Comparison of ENCODE assay signal across 8 cellular contexts in the genomic region with DNA sequence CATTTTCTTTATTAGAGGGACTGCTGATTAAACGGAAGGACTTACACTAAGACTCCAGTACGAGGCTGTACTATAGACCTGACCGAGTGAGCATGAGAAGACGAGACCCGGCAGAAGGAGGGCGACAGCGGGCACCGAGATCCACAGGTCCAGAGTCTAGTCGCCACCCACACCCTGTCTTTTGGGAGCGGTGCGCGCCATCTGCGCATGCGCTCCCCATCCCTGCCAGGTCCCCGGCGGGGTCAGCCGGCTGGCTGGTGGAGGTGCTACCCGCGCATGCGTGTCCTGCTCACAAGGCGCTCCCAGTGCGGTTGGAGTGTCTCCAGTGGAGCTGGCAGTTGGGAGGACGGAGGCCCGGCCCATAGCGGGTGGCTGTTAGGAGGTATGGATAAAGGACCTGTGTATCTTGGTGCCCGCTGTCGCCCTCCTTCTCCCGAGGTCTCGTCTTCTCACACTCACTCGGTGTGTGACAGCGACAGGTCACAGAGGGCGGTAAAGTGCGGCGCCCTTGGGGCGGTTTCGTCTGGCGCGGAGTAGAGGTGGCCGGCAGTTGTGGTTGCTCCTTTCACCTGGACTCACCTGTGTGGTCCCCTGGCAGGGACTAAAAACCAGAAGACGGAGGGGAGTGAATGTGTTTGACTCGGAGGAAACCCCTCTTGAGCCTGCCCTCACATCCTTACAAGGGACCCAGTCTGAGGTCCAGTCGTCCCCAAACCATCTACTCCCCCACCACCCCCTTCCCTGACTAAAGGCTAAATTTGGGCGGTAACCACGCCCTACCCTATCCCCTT. TPM values are rescaled to one million over a fixed set of nuclear protein-coding genes. Genes with fewer than 3 reads are reported as not detected.
DNase-seq lines count a peak whose midpoint lies in the region; ATAC-seq and TF ChIP-seq lines count a peak whose summit lies in the region.

No MANE protein-coding gene starts in this region.

- TF ChIP-seq CTCF in type B pancreatic cell (conservative IDR thresholded peaks at IDR 0.05) = no peak

- H3K27ac Mint-ChIP-seq in activated naive CD8-positive, alpha-beta T cell treated with anti-CD3 and anti-CD28 coated beads, Interleukin-2, amount 10 ng/mL, durations not matched to agents 7 days and 5 days = peak overlapping the region; percentile 67
- H3K27ac Mint-ChIP-seq in type B pancreatic cell = no peak overlapping the region

- peak overlapping the region; percentile 86 for H3K4me3 Mint-ChIP-seq in activated naive CD8-positive, alpha-beta T cell treated with anti-CD3 and anti-CD28 coated beads, Interleukin-2, amount 10 ng/mL, durations not matched to agents 7 days and 5 days
- peak overlapping the region; percentile 82 for H3K4me3 Mint-ChIP-seq in type B pancreatic cell

- POLR2A ChIA-PET in activated naive CD8-positive, alpha-beta T cell treated with anti-CD3 and anti-CD28 coated beads, Interleukin-2, amount 10 ng/mL, durations not matched to agents 7 days and 5 days (lab: Charles Lee) = no interaction called here

- DNase-seq in DMS53 treated with DMSO at 0.1 percent for 48 hours (lab: John Stamatoyannopoulos, UW; ENCODE audit: unreplicated experiment) = peak; percentile 85
- DNase-seq in H7 = peak; percentile 98
- peak; percentile 73 for DNase-seq in MV-4-11 (lab: John Stamatoyannopoulos, UW)
- DNase-seq in activated naive CD8-positive, alpha-beta T cell treated with anti-CD3 and anti-CD28 coated beads, Interleukin-2, amount 10 ng/mL, durations not matched to agents 7 days and 5 days = peak; percentile 82
- peak; percentile 89 for DNase-seq in cardiac septum (ENCODE audit: low spot score)
- peak; percentile 55 for DNase-seq in pons (ENCODE audit: low spot score)
- peak; percentile 84 for DNase-seq in type B pancreatic cell (ENCODE audit: extremely low spot score, unreplicated experiment)

- peaks cover 12% of the 10 kb centered on the region for H3K4me1 Mint-ChIP-seq in activated naive CD8-positive, alpha-beta T cell treated with anti-CD3 and anti-CD28 coated beads, Interleukin-2, amount 10 ng/mL, durations not matched to agents 7 days and 5 days
- no peaks in the 10 kb centered on the region for H3K4me1 Mint-ChIP-seq in type B pancreatic cell (ENCODE audit: unreplicated experiment)

- H3K27me3 Mint-ChIP-seq in activated naive CD8-positive, alpha-beta T cell treated with anti-CD3 and anti-CD28 coated beads, Interleukin-2, amount 10 ng/mL, durations not matched to agents 7 days and 5 days = no peaks in the 10 kb centered on the region
- peaks cover 15% of the 10 kb centered on the region for H3K27me3 Mint-ChIP-seq in type B pancreatic cell

- H3K9me3 Mint-ChIP-seq in activated naive CD8-positive, alpha-beta T cell treated with anti-CD3 and anti-CD28 coated beads, Interleukin-2, amount 10 ng/mL, durations not matched to agents 7 days and 5 days = no peaks in the 10 kb centered on the region
- no peaks in the 10 kb centered on the region for H3K9me3 Mint-ChIP-seq in type B pancreatic cell

- no peaks in the 10 kb centered on the region for H3K36me3 Mint-ChIP-seq in activated naive CD8-positive, alpha-beta T cell treated with anti-CD3 and anti-CD28 coated beads, Interleukin-2, amount 10 ng/mL, durations not matched to agents 7 days and 5 days
- H3K36me3 Mint-ChIP-seq in type B pancreatic cell = no peaks in the 10 kb centered on the region

- no peaks in the 10 kb centered on the region for H3K36me3 ChIP-seq in H7 (replicated peaks; ENCODE audit: control insufficient read depth, insufficient read depth, low read length)

- peaks cover 12% of the 10 kb centered on the region for H3K27me3 ChIP-seq in H7 (ENCODE audit: control insufficient read depth, insufficient read depth, low read length)

- intact Hi-C loops in cardiac septum (cut with DNase I) = no loop called here

- peak; percentile 90 for ATAC-seq in SK-N-SH treated with all-trans-retinoic acid at 6 μM for 48 hours
- peak; percentile 86 for ATAC-seq in activated naive CD8-positive, alpha-beta T cell treated with anti-CD3 and anti-CD28 coated beads, Interleukin-2, amount 10 ng/mL, durations not matched to agents 7 days and 5 days (ENCODE audit: low read depth)

- H3K4me3 ChIP-seq in H7 (ENCODE audit: insufficient read depth, low read depth, low read length) = peak overlapping the region; percentile 45

TF ChIP-seq in SK-N-SH treated with all-trans-retinoic acid at 6 μM for 48 hours, 23 proteins besides CTCF, POLR2A, EP300 and RAD21:
- TF ChIP-seq CSDC2 (CRISPR knock-in tag; IDR thresholded peaks at IDR 0.05) (no peak), PPARA (CRISPR knock-in tag; IDR thresholded peaks at IDR 0.05; ENCODE audit: borderline replicate concordance) (no peak), OSR1 (CRISPR knock-in tag; IDR thresholded peaks at IDR 0.05) (no peak), ZNF8 (CRISPR knock-in tag; IDR thresholded peaks at IDR 0.05) (no peak), GLIS3 (CRISPR knock-in tag; IDR thresholded peaks at IDR 0.05) (no peak)
- TF ChIP-seq, protein P1, sequence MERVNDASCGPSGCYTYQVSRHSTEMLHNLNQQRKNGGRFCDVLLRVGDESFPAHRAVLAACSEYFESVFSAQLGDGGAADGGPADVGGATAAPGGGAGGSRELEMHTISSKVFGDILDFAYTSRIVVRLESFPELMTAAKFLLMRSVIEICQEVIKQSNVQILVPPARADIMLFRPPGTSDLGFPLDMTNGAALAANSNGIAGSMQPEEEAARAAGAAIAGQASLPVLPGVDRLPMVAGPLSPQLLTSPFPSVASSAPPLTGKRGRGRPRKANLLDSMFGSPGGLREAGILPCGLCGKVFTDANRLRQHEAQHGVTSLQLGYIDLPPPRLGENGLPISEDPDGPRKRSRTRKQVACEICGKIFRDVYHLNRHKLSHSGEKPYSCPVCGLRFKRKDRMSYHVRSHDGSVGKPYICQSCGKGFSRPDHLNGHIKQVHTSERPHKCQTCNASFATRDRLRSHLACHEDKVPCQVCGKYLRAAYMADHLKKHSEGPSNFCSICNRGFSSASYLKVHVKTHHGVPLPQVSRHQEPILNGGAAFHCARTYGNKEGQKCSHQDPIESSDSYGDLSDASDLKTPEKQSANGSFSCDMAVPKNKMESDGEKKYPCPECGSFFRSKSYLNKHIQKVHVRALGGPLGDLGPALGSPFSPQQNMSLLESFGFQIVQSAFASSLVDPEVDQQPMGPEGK (CRISPR knock-in tag; IDR thresholded peaks at IDR 0.05; ENCODE audit: borderline replicate concordance) = no peak
- TF ChIP-seq, protein P2, sequence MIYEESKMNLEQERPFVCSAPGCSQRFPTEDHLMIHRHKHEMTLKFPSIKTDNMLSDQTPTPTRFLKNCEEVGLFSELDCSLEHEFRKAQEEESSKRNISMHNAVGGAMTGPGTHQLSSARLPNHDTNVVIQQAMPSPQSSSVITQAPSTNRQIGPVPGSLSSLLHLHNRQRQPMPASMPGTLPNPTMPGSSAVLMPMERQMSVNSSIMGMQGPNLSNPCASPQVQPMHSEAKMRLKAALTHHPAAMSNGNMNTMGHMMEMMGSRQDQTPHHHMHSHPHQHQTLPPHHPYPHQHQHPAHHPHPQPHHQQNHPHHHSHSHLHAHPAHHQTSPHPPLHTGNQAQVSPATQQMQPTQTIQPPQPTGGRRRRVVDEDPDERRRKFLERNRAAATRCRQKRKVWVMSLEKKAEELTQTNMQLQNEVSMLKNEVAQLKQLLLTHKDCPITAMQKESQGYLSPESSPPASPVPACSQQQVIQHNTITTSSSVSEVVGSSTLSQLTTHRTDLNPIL (CRISPR knock-in tag; IDR thresholded peaks at IDR 0.05; ENCODE audit: low read depth) = no peak

RNA-seq across cellular contexts. Expression of a gene that starts 7.6 kb away (rescaled TPM):
- total RNA-seq in H7 (2014; rRNA removed; shearing (Covaris generic)) = 109 and 156 TPM in 2 replicates
- total RNA-seq in activated naive CD8-positive, alpha-beta T cell treated with anti-CD3 and anti-CD28 coated beads, Interleukin-2, amount 10 ng/mL, durations not matched to agents 7 days and 5 days = 10 to 100 TPM; 64.3 to 68.2 TPM
- total RNA-seq in cardiac septum (85.2 TPM), type B pancreatic cell (ENCODE audit: low replicate concordance) (63.7 and 101 TPM in 2 replicates)

RNA-seq across cellular contexts. Expression of a gene that starts 19.1 kb away (rescaled TPM):
- 0.69 and 2.0 TPM in 2 replicates for total RNA-seq in H7 (2014; rRNA removed; shearing (Covaris generic))
- total RNA-seq in activated naive CD8-positive, alpha-beta T cell treated with anti-CD3 and anti-CD28 coated beads, Interleukin-2, amount 10 ng/mL, durations not matched to agents 7 days and 5 days = 1 to 10 TPM; 1.2 to 1.4 TPM
- total RNA-seq in cardiac septum (0.81 TPM), type B pancreatic cell (ENCODE audit: low replicate concordance) (1.9 and 2.7 TPM in 2 replicates)

RNA-seq across cellular contexts. Expression of a gene that starts 19.3 kb away (rescaled TPM):
- 28.3 and 30.6 TPM in 2 replicates for total RNA-seq in H7 (2014; rRNA removed; shearing (Covaris generic))
- 100 to 1,000 TPM; 117 TPM for total RNA-seq in activated naive CD8-positive, alpha-beta T cell treated with anti-CD3 and anti-CD28 coated beads, Interleukin-2, amount 10 ng/mL, durations not matched to agents 7 days and 5 days
- total RNA-seq in cardiac septum (50.8 TPM), type B pancreatic cell (ENCODE audit: low replicate concordance) (56.0 and 87.6 TPM in 2 replicates)

Comparison
In these comparisons a context has a peak if more than half of its experiments do, and no peak if none do; other contexts are left out.
1. Peak in every context shown above with its lines: DNase-seq, ATAC-seq and H3K4me3 ChIP-seq.